12 cellular contexts compared by ENCODE assay signal in genomic region chr22:25483931-25484330, GRCh38.
"Had no signal": no experiment of that assay in that cellular context is flagged by ENCODE, and none has a peak within 500 bp of the region (broad histone marks: within the 10 kb centered on the region; RNA-seq: fewer than 3 reads in every experiment).

No MANE protein-coding gene starts in this region.

- ATAC-seq: effector memory CD8-positive, alpha-beta T cell; foreskin keratinocyte; lower lobe of right lung had no signal

- H3K27ac ChIP-seq: foreskin keratinocyte, lower lobe of right lung, thoracic aorta had no signal

- H3K4me3 ChIP-seq: lower lobe of right lung, thoracic aorta had no signal

- H3K4me3 Mint-ChIP-seq: activated T-cell treated with anti-CD3 and anti-CD28 coated beads, Interleukin-2, amount 50 U/mL, for 4 hours; dendritic cell treated with granulocyte-macrophage colony-stimulating factor and Interleukin-4, amounts not matched to agents 40 ng/mL and 50 ng/mL, for 4 days; effector memory CD8-positive, alpha-beta T cell; immature natural killer cell; nephron had no signal

- H3K27ac Mint-ChIP-seq: dendritic cell treated with granulocyte-macrophage colony-stimulating factor and Interleukin-4, amounts not matched to agents 40 ng/mL and 50 ng/mL, for 4 days; effector memory CD8-positive, alpha-beta T cell had no signal

- H3K9me3 Mint-ChIP-seq: activated T-cell treated with anti-CD3 and anti-CD28 coated beads, Interleukin-2, amount 50 U/mL, for 4 hours; dendritic cell treated with granulocyte-macrophage colony-stimulating factor and Interleukin-4, amounts not matched to agents 40 ng/mL and 50 ng/mL, for 4 days; immature natural killer cell; nephron had no signal

- H3K27me3 Mint-ChIP-seq: dendritic cell treated with granulocyte-macrophage colony-stimulating factor and Interleukin-4, amounts not matched to agents 40 ng/mL and 50 ng/mL, for 4 days; effector memory CD8-positive, alpha-beta T cell had no signal

- H3K27me3 ChIP-seq: foreskin keratinocyte had no signal

- DNase-seq: activated T-cell treated with anti-CD3 and anti-CD28 coated beads, Interleukin-2, amount 50 U/mL, for 4 hours; effector memory CD8-positive, alpha-beta T cell; foreskin keratinocyte; immature natural killer cell; lower lobe of right lung; right cardiac atrium; small intestine; stimulated activated CD4-positive, alpha-beta T cell treated with anti-CD3 and anti-CD28 coated beads, Interleukin-4, amount 100 ng/mL, for 24 hours; stimulated activated naive CD4-positive, alpha-beta T cell treated with Interleukin-2 at 50 U/mL for 16 hours had no signal

- FAIRE-seq: small intestine had no signal
